23 cellular contexts compared by ENCODE assay signal in genomic region chr16:48887646-48888045, GRCh38.
"Had no signal": no experiment of that assay in that cellular context is flagged by ENCODE, and none has a peak within 500 bp of the region (broad histone marks: within the 10 kb centered on the region; RNA-seq: fewer than 3 reads in every experiment).

No MANE protein-coding gene starts in this region.

- H3K4me3 ChIP-seq: colonic mucosa, esophagus squamous epithelium, gastrocnemius medialis, heart right ventricle, left lung, lower lobe of right lung, mucosa of descending colon had no signal

- H3K36me3 ChIP-seq: colonic mucosa, esophagus squamous epithelium, gastrocnemius medialis, heart right ventricle, left lung, lower lobe of right lung had no signal

- H3K4me1 ChIP-seq: colonic mucosa, esophagus squamous epithelium, gastrocnemius medialis, heart right ventricle, left lung, lower lobe of right lung had no signal

- H3K27me3 ChIP-seq: colonic mucosa had no signal

- ATAC-seq: effector memory CD8-positive, alpha-beta T cell; esophagus mucosa; gastrocnemius medialis; heart right ventricle; left cardiac atrium; left lung; left ventricle myocardium superior; lower lobe of right lung; mucosa of descending colon had no signal

- H3K9me3 ChIP-seq: colonic mucosa, esophagus squamous epithelium, gastrocnemius medialis, heart right ventricle, left lung, lower lobe of right lung, mucosa of descending colon had no signal

- H3K27ac ChIP-seq: colonic mucosa, epithelial cell of prostate, esophagus squamous epithelium, gastrocnemius medialis, heart right ventricle, left lung, lower lobe of right lung had no signal

- DNase-seq: colonic mucosa; cortex of kidney; effector CD8-positive, alpha-beta T cell; effector memory CD8-positive, alpha-beta T cell; endodermal cell; erythroblast; esophagus squamous epithelium; foreskin fibroblast; foreskin melanocyte; gastrocnemius medialis; glutamatergic neuron; head of caudate nucleus; heart right ventricle; hippocampal formation; left cardiac atrium; left lung; left ventricle myocardium superior; lower lobe of right lung; mesenchymal stem cell; mucosa of descending colon; naive B cell had no signal
